ENCODE assay signal across 28 cellular contexts in genomic region chr7:46150721-46151120, GRCh38.
"Had no signal": no experiment of that assay in that cellular context is flagged by ENCODE, and none has a peak within 500 bp of the region (broad histone marks: within the 10 kb centered on the region; RNA-seq: fewer than 3 reads in every experiment).

No MANE protein-coding gene starts in this region.

- H3K36me3 ChIP-seq: heart right ventricle, left ventricle myocardium inferior, spleen, transverse colon had no signal

- H3K27me3 ChIP-seq: heart right ventricle, spleen, testis, transverse colon had no signal

- FAIRE-seq: islet of Langerhans had no signal

- H3K4me3 Mint-ChIP-seq: activated CD4-positive, alpha-beta memory T cell treated with anti-CD3 and anti-CD28 coated beads for 36 hours; activated CD4-positive, alpha-beta T cell treated with anti-CD3 and anti-CD28 coated beads, Interleukin-2, amount 10 ng/mL, durations not matched to agents 24 days and 14 days; activated naive CD4-positive, alpha-beta T cell treated with anti-CD3 and anti-CD28 coated beads for 36 hours; activated naive CD8-positive, alpha-beta T cell treated with anti-CD3 and anti-CD28 coated beads for 36 hours; activated T-helper 1 cell treated with anti-CD3 and anti-CD28 coated beads, Interleukin-12 subunit alpha, Interleukin-12 subunit beta, Interleukin-2, Interleukin-4 antibody, amounts not matched to agents 30 ng/mL and 10 ng/mL and 1 ng/mL, durations not matched to agents 14 hours and 24 hours and 36 hours; dendritic cell treated with granulocyte-macrophage colony-stimulating factor and Interleukin-4, amounts not matched to agents 40 ng/mL and 50 ng/mL, for 4 days; endodermal cell; naive thymus-derived CD8-positive, alpha-beta T cell; neural crest cell; T-helper 17 cell had no signal

- DNase-seq: activated CD4-positive, alpha-beta memory T cell treated with anti-CD3 and anti-CD28 coated beads for 36 hours; activated CD4-positive, alpha-beta T cell treated with anti-CD3 and anti-CD28 coated beads, Interleukin-2, amount 10 ng/mL, durations not matched to agents 24 days and 14 days; activated CD4-positive, CD25-positive, alpha-beta regulatory T cell treated with anti-CD3 and anti-CD28 coated beads, Interleukin-2, amount 50 U/mL, for 72 hours; activated CD8-positive, alpha-beta memory T cell treated with anti-CD3 and anti-CD28 coated beads, Interleukin-2, amount 50 U/mL, for 4 hours; activated effector memory CD4-positive, alpha-beta T cell treated with anti-CD3 and anti-CD28 coated beads, Interleukin-2, amount 50 U/mL, for 16 hours; activated naive CD4-positive, alpha-beta T cell treated with anti-CD3 and anti-CD28 coated beads for 36 hours; activated naive CD8-positive, alpha-beta T cell treated with anti-CD3 and anti-CD28 coated beads for 36 hours; activated T-cell treated with anti-CD3 and anti-CD28 coated beads, Interleukin-2, amount 50 U/mL, for 1 hour; central memory CD4-positive, alpha-beta T cell; endodermal cell; foreskin melanocyte; heart right ventricle; left ventricle myocardium inferior; naive thymus-derived CD8-positive, alpha-beta T cell; occipital lobe; right cardiac atrium; spleen; stimulated activated CD4-positive, alpha-beta T cell treated with anti-CD3 and anti-CD28 coated beads, Interleukin-2, amount 100 ng/mL, for 48 hours; stimulated activated naive CD4-positive, alpha-beta T cell treated with Interleukin-2 at 50 U/mL for 16 hours; T-helper 17 cell; T1000; testis; transverse colon had no signal

- H3K27ac Mint-ChIP-seq: activated CD4-positive, alpha-beta memory T cell treated with anti-CD3 and anti-CD28 coated beads for 36 hours; activated CD4-positive, alpha-beta T cell treated with anti-CD3 and anti-CD28 coated beads, Interleukin-2, amount 10 ng/mL, durations not matched to agents 24 days and 14 days; activated naive CD4-positive, alpha-beta T cell treated with anti-CD3 and anti-CD28 coated beads for 36 hours; activated naive CD8-positive, alpha-beta T cell treated with anti-CD3 and anti-CD28 coated beads for 36 hours; activated T-helper 1 cell treated with anti-CD3 and anti-CD28 coated beads, Interleukin-12 subunit alpha, Interleukin-12 subunit beta, Interleukin-2, Interleukin-4 antibody, amounts not matched to agents 30 ng/mL and 10 ng/mL and 1 ng/mL, durations not matched to agents 14 hours and 24 hours and 36 hours; dendritic cell treated with granulocyte-macrophage colony-stimulating factor and Interleukin-4, amounts not matched to agents 40 ng/mL and 50 ng/mL, for 4 days; endodermal cell; naive thymus-derived CD8-positive, alpha-beta T cell; T-helper 17 cell had no signal

- H3K9me3 ChIP-seq: heart right ventricle, left ventricle myocardium inferior, spleen, testis, transverse colon had no signal

- ATAC-seq: esophagus mucosa; heart right ventricle; naive thymus-derived CD8-positive, alpha-beta T cell; right cardiac atrium; T-helper 17 cell had no signal

- H3K27ac ChIP-seq: heart right ventricle, left ventricle myocardium inferior, spleen, testis, transverse colon had no signal

- H3K4me1 ChIP-seq: spleen, testis, transverse colon had no signal

- H3K4me3 ChIP-seq: heart right ventricle, left ventricle myocardium inferior, spleen, testis, transverse colon had no signal

- H3K27me3 Mint-ChIP-seq: activated CD4-positive, alpha-beta memory T cell treated with anti-CD3 and anti-CD28 coated beads for 36 hours; activated CD4-positive, alpha-beta T cell treated with anti-CD3 and anti-CD28 coated beads, Interleukin-2, amount 10 ng/mL, durations not matched to agents 24 days and 14 days; dendritic cell treated with granulocyte-macrophage colony-stimulating factor and Interleukin-4, amounts not matched to agents 40 ng/mL and 50 ng/mL, for 4 days; T-helper 17 cell had no signal

- H3K36me3 Mint-ChIP-seq: activated CD4-positive, alpha-beta memory T cell treated with anti-CD3 and anti-CD28 coated beads for 36 hours; activated naive CD8-positive, alpha-beta T cell treated with anti-CD3 and anti-CD28 coated beads for 36 hours; naive thymus-derived CD8-positive, alpha-beta T cell had no signal

- H3K9me3 Mint-ChIP-seq: activated CD4-positive, alpha-beta memory T cell treated with anti-CD3 and anti-CD28 coated beads for 36 hours; activated CD4-positive, alpha-beta T cell treated with anti-CD3 and anti-CD28 coated beads, Interleukin-2, amount 10 ng/mL, durations not matched to agents 24 days and 14 days; activated naive CD8-positive, alpha-beta T cell treated with anti-CD3 and anti-CD28 coated beads for 36 hours; activated T-helper 1 cell treated with anti-CD3 and anti-CD28 coated beads, Interleukin-12 subunit alpha, Interleukin-12 subunit beta, Interleukin-2, Interleukin-4 antibody, amounts not matched to agents 30 ng/mL and 10 ng/mL and 1 ng/mL, durations not matched to agents 14 hours and 24 hours and 36 hours; dendritic cell treated with granulocyte-macrophage colony-stimulating factor and Interleukin-4, amounts not matched to agents 40 ng/mL and 50 ng/mL, for 4 days; endodermal cell had no signal

- H3K4me1 Mint-ChIP-seq: activated CD4-positive, alpha-beta T cell treated with anti-CD3 and anti-CD28 coated beads, Interleukin-2, amount 10 ng/mL, durations not matched to agents 24 days and 14 days; naive thymus-derived CD8-positive, alpha-beta T cell; T-helper 17 cell had no signal
